ENCODE assay signal across 28 cellular contexts in genomic region chr21:45516671-45517151, GRCh38. TPM values are rescaled to one million over a fixed set of nuclear protein-coding genes. Genes with fewer than 3 reads are reported as not detected.
DNase-seq lines count a peak whose midpoint lies in the region; ATAC-seq and TF ChIP-seq lines count a peak whose summit lies in the region.
"Had no signal": no experiment of that assay in that cellular context is flagged by ENCODE, and none has a peak within 500 bp of the region (broad histone marks: within the 10 kb centered on the region; RNA-seq: fewer than 3 reads in every experiment).

No MANE protein-coding gene starts in this region.

- H3K36me3 ChIP-seq in left lung (peaks cover 0 to 57% of the 10 kb centered on the region in 2 donors), aorta (ENCODE audit: control insufficient read depth in 1 of 2, insufficient read depth in 2 of 2, low read length in 1 of 2) (peaks cover 0 to 2% of the 10 kb centered on the region in 2 donors)

- peak overlapping the region; percentile 49 for H3K27ac Mint-ChIP-seq in activated CD8-positive, alpha-beta T cell treated with anti-CD3 and anti-CD28 coated beads, Interleukin-2, amount 10 ng/mL, durations not matched to agents 7 days and 5 days
- H3K27ac Mint-ChIP-seq: immature natural killer cell, WTC11 had no signal

- no peak for TF ChIP-seq CTCF in left lung (IDR thresholded peaks at IDR 0.05)

- H3K9me3 ChIP-seq in left lung: peaks cover 0 to 37% of the 10 kb centered on the region in 2 donors
- no peaks in the 10 kb centered on the region for H3K9me3 ChIP-seq in aorta (ENCODE audit: control insufficient read depth, low read length)

- ATAC-seq in Right ventricle myocardium inferior (no peak), left cardiac atrium (no peak), left lung (no peak), aorta (ENCODE audit: low FRiP score) (no peak), GM21786 (IDR thresholded peaks at IDR 0.05; ENCODE audit: unreplicated experiment) (no peak)
- ATAC-seq in activated CD8-positive, alpha-beta T cell treated with anti-CD3 and anti-CD28 coated beads, Interleukin-2, amount 10 ng/mL, durations not matched to agents 7 days and 5 days: no peak
- ATAC-seq: activated T-cell treated with anti-CD3 and anti-CD28 coated beads, Interleukin-2, amount 50 U/mL, for 4 hours; Panc1; WTC11 had no signal

- POLR2A ChIA-PET in activated CD8-positive, alpha-beta T cell treated with anti-CD3 and anti-CD28 coated beads, Interleukin-2, amount 10 ng/mL, durations not matched to agents 7 days and 5 days (lab: Charles Lee): no interaction called here

- no peak overlapping the region for H3K4me3 ChIP-seq in left lung
- no peak overlapping the region for H3K4me3 ChIP-seq in aorta (ENCODE audit: low read length in 2 of 2)
- H3K4me3 ChIP-seq: ascending aorta, hepatocyte, stomach, transverse colon had no signal

- no peak overlapping the region for H3K27ac ChIP-seq in left lung
- no peak overlapping the region for H3K27ac ChIP-seq in aorta (ENCODE audit: low read depth in 1 of 2, low read length in 2 of 2)
- H3K27ac ChIP-seq: ascending aorta, epithelial cell of prostate, hepatocyte, transverse colon had no signal

- DNase-seq in Right ventricle myocardium inferior (ENCODE audit: missing footprints) (peak; percentile 62), left cardiac atrium (no peak), left lung (peak; percentile 25 to 67), aorta (peak; percentile 20 to 57), SIG-M5 (lab: John Stamatoyannopoulos, UW) (no peak), NCI-H2196 treated with DMSO at 0.1 percent for 48 hours (lab: John Stamatoyannopoulos, UW; ENCODE audit: unreplicated experiment) (no peak)
- no peak for DNase-seq in activated CD8-positive, alpha-beta T cell treated with anti-CD3 and anti-CD28 coated beads, Interleukin-2, amount 10 ng/mL, durations not matched to agents 7 days and 5 days
- DNase-seq: activated CD4-positive, alpha-beta T cell treated with anti-CD3 and anti-CD28 coated beads, Interleukin-2, amount 50 U/mL, for 48 hours; activated naive CD4-positive, alpha-beta T cell treated with Interleukin-2 at 50 U/mL for 16 hours; activated T-cell treated with anti-CD3 and anti-CD28 coated beads, Interleukin-2, amount 50 U/mL, for 4 hours; Calu3; foreskin fibroblast; immature natural killer cell; NCI-H1048; NCI-H2029 treated with DMSO at 0.1 percent for 48 hours; NCI-H446; SK-N-SH; stimulated activated CD4-positive, alpha-beta T cell treated with anti-CD3 and anti-CD28 coated beads, Interleukin-4, amount 100 ng/mL, for 1 hour; stomach; transverse colon had no signal

- no peak overlapping the region for H3K4me3 Mint-ChIP-seq in activated CD8-positive, alpha-beta T cell treated with anti-CD3 and anti-CD28 coated beads, Interleukin-2, amount 10 ng/mL, durations not matched to agents 7 days and 5 days
- H3K4me3 Mint-ChIP-seq: activated T-cell treated with anti-CD3 and anti-CD28 coated beads, Interleukin-2, amount 50 U/mL, for 4 hours; central memory CD8-positive, alpha-beta T cell; immature natural killer cell; T-helper 2 cell treated with Interferon-gamma antibody and Interleukin-4, amounts not matched to agents 5 μg/mL and 100 μg/mL, for 36 hours; WTC11 had no signal

- CTCF ChIA-PET in activated CD8-positive, alpha-beta T cell treated with anti-CD3 and anti-CD28 coated beads, Interleukin-2, amount 10 ng/mL, durations not matched to agents 7 days and 5 days (lab: Charles Lee): interaction anchor here (0.7 kb wide), 1 partner anchor 382 kb away, joined by 3 read pairs; no protein-coding TSS in a partner anchor

- intact Hi-C loops in Right ventricle myocardium inferior (cut with DNase I) (no loop called here), left cardiac atrium (cut with DNase I) (no loop called here), left lung (cut with DNase I) (no loop called here), aorta (cut with DNase I) (no loop called here)

- H3K27me3 ChIP-seq in left lung (no peaks in the 10 kb centered on the region), aorta (ENCODE audit: control insufficient read depth in 1 of 2, insufficient read depth in 2 of 2, low read length in 1 of 2) (no peaks in the 10 kb centered on the region)
- H3K27me3 ChIP-seq: ascending aorta, hepatocyte, stomach, transverse colon had no signal

- peaks cover 39% of the 10 kb centered on the region for H3K9me3 Mint-ChIP-seq in activated CD8-positive, alpha-beta T cell treated with anti-CD3 and anti-CD28 coated beads, Interleukin-2, amount 10 ng/mL, durations not matched to agents 7 days and 5 days (ENCODE audit: insufficient read depth)

- peaks cover 52% of the 10 kb centered on the region for H3K36me3 Mint-ChIP-seq in activated CD8-positive, alpha-beta T cell treated with anti-CD3 and anti-CD28 coated beads, Interleukin-2, amount 10 ng/mL, durations not matched to agents 7 days and 5 days (ENCODE audit: low read depth)

- no peaks in the 10 kb centered on the region for H3K27me3 Mint-ChIP-seq in activated CD8-positive, alpha-beta T cell treated with anti-CD3 and anti-CD28 coated beads, Interleukin-2, amount 10 ng/mL, durations not matched to agents 7 days and 5 days (ENCODE audit: low read depth)
- H3K27me3 Mint-ChIP-seq: central memory CD8-positive, alpha-beta T cell had no signal

- 89 to 91% methylated on average over 14 of the region's 14 CpGs for WGBS in aorta, 2 donors

- peaks cover 7 to 43% of the 10 kb centered on the region in 2 donors for H3K4me1 ChIP-seq in left lung
- no peaks in the 10 kb centered on the region for H3K4me1 ChIP-seq in aorta (ENCODE audit: control insufficient read depth in 1 of 2, insufficient read depth in 2 of 2, low read length in 2 of 2)
- H3K4me1 ChIP-seq: ascending aorta had no signal

- peaks cover 24% of the 10 kb centered on the region for H3K4me1 Mint-ChIP-seq in activated CD8-positive, alpha-beta T cell treated with anti-CD3 and anti-CD28 coated beads, Interleukin-2, amount 10 ng/mL, durations not matched to agents 7 days and 5 days (ENCODE audit: low read depth)
- H3K4me1 Mint-ChIP-seq: immature natural killer cell, WTC11 had no signal

RNA-seq across cellular contexts. Expression of gene SLC19A1, which starts 25.5 kb away (rescaled TPM):
- total RNA-seq in Right ventricle myocardium inferior (8.2 TPM), left cardiac atrium (1 to 10 TPM; 5.4 to 8.6 TPM), left lung (10 to 100 TPM; 32.7 to 50.4 TPM), aorta (1 to 10 TPM; 6.2 to 8.4 TPM)
- 10 to 100 TPM; 44.4 to 51.6 TPM for total RNA-seq in activated CD8-positive, alpha-beta T cell treated with anti-CD3 and anti-CD28 coated beads, Interleukin-2, amount 10 ng/mL, durations not matched to agents 7 days and 5 days
- polyA plus RNA-seq in aorta: 10 to 100 TPM in 1 of 2 donors, 1 to 10 TPM in 1; 4.5 to 32.5 TPM

Comparison
In these comparisons a context has a peak if more than half of its experiments do, and no peak if none do; other contexts are left out.
1. DNase-seq: peak in Right ventricle myocardium inferior (single experiment), left lung (2 of 2) and aorta (2 of 2); none in left cardiac atrium (single experiment), activated CD8-positive, alpha-beta T cell treated with anti-CD3 and anti-CD28 coated beads, Interleukin-2, amount 10 ng/mL, durations not matched to agents 7 days and 5 days (single experiment), SIG-M5 (single experiment) and NCI-H2196 treated with DMSO at 0.1 percent for 48 hours (single experiment).